Comparison of ENCODE assay signal across 21 cellular contexts in the genomic region with DNA sequence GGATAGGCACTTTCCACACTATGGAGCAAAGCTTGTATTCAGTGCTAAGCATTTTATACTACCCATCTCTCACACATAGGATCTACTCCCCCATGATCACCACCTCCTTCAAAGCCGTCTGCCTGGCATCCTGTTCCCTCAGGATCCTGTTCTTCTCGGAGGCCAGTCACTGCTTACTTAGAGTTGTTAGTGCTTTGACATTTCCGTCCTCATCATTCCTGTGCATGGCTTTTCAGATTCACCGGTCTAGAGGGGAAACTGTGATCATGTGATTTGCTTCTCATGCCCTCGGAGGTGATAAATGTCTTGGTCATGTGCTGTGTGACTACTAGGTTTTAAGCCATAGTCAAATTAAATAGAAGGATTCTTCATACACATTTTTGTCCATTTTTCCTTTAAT.
"Had no signal": no experiment of that assay in that cellular context is flagged by ENCODE, and none has a peak within 500 bp of the region (broad histone marks: within the 10 kb centered on the region; RNA-seq: fewer than 3 reads in every experiment).

No MANE protein-coding gene starts in this region.

- H3K27me3 Mint-ChIP-seq: stimulated activated memory B cell treated with anti-CD40 and anti-IgM and Interleukin-4, amounts not matched to agents 10 μg/mL and 1 μg/mL and 100 μg/mL, for 72 hours had no signal

- ATAC-seq: left colon; left ventricle myocardium superior; lower lobe of right lung; natural killer cell; psoas muscle; right cardiac atrium; stimulated activated memory B cell treated with anti-CD40 and anti-IgM and Interleukin-4, amounts not matched to agents 10 μg/mL and 1 μg/mL and 100 μg/mL, for 72 hours; stimulated activated naive CD8-positive, alpha-beta T cell treated with anti-CD3 and anti-CD28 coated beads, Interleukin-15, Interleukin-2, amounts not matched to agents 100 U/mL and 50 U/mL, for 24 hours had no signal

- H3K9me3 Mint-ChIP-seq: natural killer cell; stimulated activated memory B cell treated with anti-CD40 and anti-IgM and Interleukin-4, amounts not matched to agents 10 μg/mL and 1 μg/mL and 100 μg/mL, for 72 hours had no signal

- H3K36me3 Mint-ChIP-seq: natural killer cell had no signal

- H3K36me3 ChIP-seq: lower lobe of right lung, ovary, spleen, thoracic aorta, tibial nerve, upper lobe of left lung, uterus had no signal

- H3K4me1 Mint-ChIP-seq: natural killer cell; stimulated activated memory B cell treated with anti-CD40 and anti-IgM and Interleukin-4, amounts not matched to agents 10 μg/mL and 1 μg/mL and 100 μg/mL, for 72 hours had no signal

- H3K4me3 Mint-ChIP-seq: natural killer cell; stimulated activated memory B cell treated with anti-CD40 and anti-IgM and Interleukin-4, amounts not matched to agents 10 μg/mL and 1 μg/mL and 100 μg/mL, for 72 hours had no signal

- DNase-seq: cortex of kidney; effector CD4-positive, alpha-beta T cell; left colon; left ventricle myocardium superior; lower lobe of right lung; natural killer cell; occipital lobe; ovary; psoas muscle; right cardiac atrium; spleen; stimulated activated CD4-positive, alpha-beta T cell treated with anti-CD3 and anti-CD28 coated beads, Interleukin-4, amount 100 ng/mL, for 4 hours; stimulated activated naive CD8-positive, alpha-beta T cell treated with anti-CD3 and anti-CD28 coated beads, Interleukin-15, Interleukin-2, amounts not matched to agents 100 U/mL and 50 U/mL, for 24 hours; substantia nigra; upper lobe of left lung; uterus had no signal

- H3K27me3 ChIP-seq: dorsolateral prefrontal cortex, ovary, spleen, tibial nerve, upper lobe of left lung, uterus had no signal

- H3K27ac Mint-ChIP-seq: natural killer cell; stimulated activated memory B cell treated with anti-CD40 and anti-IgM and Interleukin-4, amounts not matched to agents 10 μg/mL and 1 μg/mL and 100 μg/mL, for 72 hours had no signal

- H3K4me3 ChIP-seq: dorsolateral prefrontal cortex, lower lobe of right lung, ovary, psoas muscle, skin epidermis, spleen, thoracic aorta, tibial nerve, upper lobe of left lung, uterus had no signal

- H3K4me1 ChIP-seq: lower lobe of right lung, psoas muscle, spleen, upper lobe of left lung, uterus had no signal

- H3K27ac ChIP-seq: lower lobe of right lung, ovary, psoas muscle, skin epidermis, spleen, thoracic aorta, tibial nerve, upper lobe of left lung, uterus had no signal

- H3K9me3 ChIP-seq: lower lobe of right lung, ovary, psoas muscle, spleen, thoracic aorta, tibial nerve, upper lobe of left lung, uterus had no signal
